Comparison of ENCODE assay signal across 8 cellular contexts in genomic region chr19:13784731-13785452, GRCh38. TPM values are rescaled to one million over a fixed set of nuclear protein-coding genes. Genes with fewer than 3 reads are reported as not detected.
DNase-seq lines count a peak whose midpoint lies in the region; ATAC-seq and TF ChIP-seq lines count a peak whose summit lies in the region.

No MANE protein-coding gene starts in this region.

- peak; percentile 78 for DNase-seq in AG08395 (ENCODE audit: low spot score)
- peak; percentile 31 to 85 for DNase-seq in HAP-1 (ENCODE audit: low spot score in 2 of 2)
- peak; percentile 74 for DNase-seq in RPMI7951 (ENCODE audit: low read depth)
- DNase-seq in activated effector memory CD4-positive, alpha-beta T cell treated with anti-CD3 and anti-CD28 coated beads, Interleukin-2, amount 50 U/mL, for 16 hours, result peak; percentile 90
- DNase-seq in foreskin keratinocyte, result peak in 1 of 2 donors; percentile 29
- peak; percentile 79 for DNase-seq in transverse colon

- peak; percentile 21 for ATAC-seq in foreskin keratinocyte
- no peak for ATAC-seq in GM19467 (IDR thresholded peaks at IDR 0.05; ENCODE audit: unreplicated experiment)

- WGBS in transverse colon (ENCODE audit: low coverage in 1 of 2), 2 donors, result 15 to 33% methylated on average over 5 to 17 of the region's 17 CpGs

- H3K27me3 ChIP-seq in HAP-1 (ENCODE audit: low read depth) (peaks cover 6% of the 10 kb centered on the region; the same call in 1 of the 2 replicates), foreskin keratinocyte (no peaks in the 10 kb centered on the region), parathyroid adenoma (ENCODE audit: control insufficient read depth, insufficient read depth, low read length) (no peaks in the 10 kb centered on the region), transverse colon (no peaks in the 10 kb centered on the region)

- intact Hi-C loops in transverse colon (cut with DNase I; ENCODE audit: low total_unique reads), result loop anchor here (2.0 kb wide), 1 partner anchor 78 kb away; no protein-coding TSS in a partner anchor

- TF ChIP-seq CTCF in foreskin keratinocyte (conservative IDR thresholded peaks at IDR 0.05) (peak; percentile 76), parathyroid adenoma (IDR thresholded peaks at IDR 0.05) (peak; percentile 74), transverse colon (IDR thresholded peaks at IDR 0.05) (peak; percentile 70 to 84 (median 71))

- H3K4me3 ChIP-seq in HAP-1 (no peak overlapping the region), parathyroid adenoma (ENCODE audit: low read depth, low read length) (no peak overlapping the region), transverse colon (peak overlapping the region in 1 of 4 donors; percentile 6)

- H3K4me2 ChIP-seq in parathyroid adenoma (ENCODE audit: low read length), result peak overlapping the region; percentile 31

- in situ Hi-C loops in HAP-1 (cut with MboI; ENCODE audit: low sequenced_read_pairs) (loop anchor here (5.0 kb wide), 1 partner anchor 77 kb away; no protein-coding TSS in a partner anchor), transverse colon (cut with MboI; ENCODE audit: low pct_ligation_motif_present in 1 of 4, low pct_unique_long_range_greater_than_20kb in 1 of 4, low sequenced_read_pairs in 3 of 4) (loop anchor here in 3 of 4 donors (5.0 kb wide), 1 partner anchor 77 kb away; no protein-coding TSS in a partner anchor)

- H3K9me3 ChIP-seq in HAP-1 (no peaks in the 10 kb centered on the region), parathyroid adenoma (ENCODE audit: control insufficient read depth, low read length) (no peaks in the 10 kb centered on the region), transverse colon (no peaks in the 10 kb centered on the region)

- H3K9ac ChIP-seq in parathyroid adenoma, result no peak overlapping the region

- H3K4me1 ChIP-seq in HAP-1, result peaks cover 19% of the 10 kb centered on the region
- no peaks in the 10 kb centered on the region for H3K4me1 ChIP-seq in foreskin keratinocyte
- H3K4me1 ChIP-seq in parathyroid adenoma, result peaks cover 6% of the 10 kb centered on the region
- H3K4me1 ChIP-seq in transverse colon, result peaks cover 5 to 59% (median 36%) of the 10 kb centered on the region in 4 donors

- H3K36me3 ChIP-seq in HAP-1 (replicated peaks) (peaks cover under 1% of the 10 kb centered on the region; the same call in 1 of the 2 replicates), parathyroid adenoma (ENCODE audit: control insufficient read depth, insufficient read depth, low read length) (no peaks in the 10 kb centered on the region), transverse colon (no peaks in the 10 kb centered on the region)

- no peak for TF ChIP-seq POLR2A in transverse colon (IDR thresholded peaks at IDR 0.05)

- no peak for TF ChIP-seq EP300 in transverse colon (IDR thresholded peaks at IDR 0.05; ENCODE audit: low read depth)

- H3K79me2 ChIP-seq in parathyroid adenoma, result peaks cover 3% of the 10 kb centered on the region

- peak overlapping the region; percentile 89 for H2AFZ ChIP-seq in parathyroid adenoma

- no peak overlapping the region for H3K27ac ChIP-seq in foreskin keratinocyte
- no peak overlapping the region for H3K27ac ChIP-seq in parathyroid adenoma
- peak overlapping the region in 3 of 4 donors; percentile 1 to 26 (median 4) for H3K27ac ChIP-seq in transverse colon

RNA-seq across cellular contexts. Expression of gene ZSWIM4, which starts 10.4 kb away (rescaled TPM):
- 2.8 TPM in 2 replicates for total RNA-seq in RPMI7951 (2014; rRNA removed; shearing (Covaris generic))
- total RNA-seq in foreskin keratinocyte (4.3 and 5.6 TPM in 2 replicates), transverse colon (1 to 10 TPM; 2.3 to 5.1 (median 2.9) TPM)
- polyA plus RNA-seq in foreskin keratinocyte, result 2.1 and 3.1 TPM in 2 replicates

RNA-seq across cellular contexts. Expression of gene C19orf53, which starts 10.6 kb away (rescaled TPM):
- 213 and 223 TPM in 2 replicates for total RNA-seq in RPMI7951 (2014; rRNA removed; shearing (Covaris generic))
- total RNA-seq in foreskin keratinocyte (189 and 192 TPM in 2 replicates), transverse colon (100 to 1,000 TPM in 2 of 4 donors, 10 to 100 TPM in 2; 48.6 to 111 (median 94.2) TPM)
- 228 and 252 TPM in 2 replicates for polyA plus RNA-seq in foreskin keratinocyte

RNA-seq across cellular contexts. Expression of gene MRI1, which starts 20.6 kb away (rescaled TPM):
- total RNA-seq in RPMI7951 (2014; rRNA removed; shearing (Covaris generic)), result 24.9 and 52.5 TPM in 2 replicates
- total RNA-seq in foreskin keratinocyte (28.3 and 34.6 TPM in 2 replicates), transverse colon (100 to 1,000 TPM in 2 of 4 donors, 10 to 100 TPM in 2; 63.0 to 304 (median 99.2) TPM)
- polyA plus RNA-seq in foreskin keratinocyte, result 17.6 and 19.0 TPM in 2 replicates

Comparison
In these comparisons a context has a peak if more than half of its experiments do, and no peak if none do; other contexts are left out.
1. H3K27ac ChIP-seq: peak in transverse colon (3 of 4); none in foreskin keratinocyte (single experiment) and parathyroid adenoma (single experiment).
2. Peak in every context shown above with its lines, with median percentiles within 50 percentile points of each other: CTCF ChIP-seq.